Comparison of ENCODE assay signal across 23 cellular contexts in genomic region chr22:24474649-24475048, GRCh38. TPM values are rescaled to one million over a fixed set of nuclear protein-coding genes. Genes with fewer than 3 reads are reported as not detected.
DNase-seq lines count a peak whose midpoint lies in the region; FAIRE-seq and TF ChIP-seq lines count a peak whose summit lies in the region.
"Had no signal": no experiment of that assay in that cellular context is flagged by ENCODE, and none has a peak within 500 bp of the region (broad histone marks: within the 10 kb centered on the region; RNA-seq: fewer than 3 reads in every experiment).

No MANE protein-coding gene starts in this region.

- CTCF ChIA-PET in AG04450 (lab: Charles Lee): no interaction called here

- H3K27ac Mint-ChIP-seq in HFFc6 (peak overlapping the region; percentile 96), astrocyte (ENCODE audit: unreplicated experiment) (peak overlapping the region; percentile 94)
- H3K27ac Mint-ChIP-seq: activated CD8-positive, alpha-beta T cell treated with anti-CD3 and anti-CD28 coated beads, Interleukin-2, amount 10 ng/mL, durations not matched to agents 7 days and 5 days; H9; natural killer cell; T-cell had no signal

- H3K79me2 ChIP-seq in astrocyte (ENCODE audit: insufficient read depth, low read length): no peaks in the 10 kb centered on the region

- no peak for DNase-seq in AG04450 (ENCODE audit: low read depth, low spot score)
- no peak for DNase-seq in HFFc6
- DNase-seq in astrocyte (ENCODE audit: low read depth): peak; percentile 86
- DNase-seq in glomerular visceral epithelial cell (ENCODE audit: extremely low spot score): peak; percentile 12
- no peak for DNase-seq in HUDEP-2 (lab: John Stamatoyannopoulos, UW; ENCODE audit: unreplicated experiment in 76 of 76)
- DNase-seq in dedifferentiated amniotic fluid mesenchymal stem cell (ENCODE audit: extremely low spot score): no peak
- no peak for DNase-seq in caudate nucleus (lab: John Stamatoyannopoulos, UW)
- no peak for DNase-seq in effector CD8-positive, alpha-beta T cell (lab: John Stamatoyannopoulos, UW)
- DNase-seq: activated CD8-positive, alpha-beta T cell treated with anti-CD3 and anti-CD28 coated beads, Interleukin-2, amount 10 ng/mL, durations not matched to agents 7 days and 5 days; activated gamma-delta T cell treated with Interleukin-2 at 50 U/mL for 16 hours; H9; head of caudate nucleus; natural killer cell; NCI-H187; NCI-H748 treated with DMSO at 0.1 percent for 48 hours; posterior cingulate gyrus; substantia nigra; T-cell had no signal

- peaks cover 45% of the 10 kb centered on the region for H3K4me1 Mint-ChIP-seq in HFFc6 (ENCODE audit: low read depth)
- H3K4me1 Mint-ChIP-seq in astrocyte (ENCODE audit: low read depth, unreplicated experiment): peaks cover 21% of the 10 kb centered on the region
- H3K4me1 Mint-ChIP-seq: H9, natural killer cell, T-cell had no signal

- H3K36me3 Mint-ChIP-seq in HFFc6 (ENCODE audit: low read depth): no peaks in the 10 kb centered on the region
- H3K36me3 Mint-ChIP-seq in astrocyte (ENCODE audit: low read depth, unreplicated experiment): no peaks in the 10 kb centered on the region
- H3K36me3 Mint-ChIP-seq: natural killer cell, T-cell had no signal

- no peak overlapping the region for H2AFZ ChIP-seq in astrocyte (ENCODE audit: low read depth, low read length)

- H3K36me3 ChIP-seq in astrocyte (ENCODE audit: insufficient read depth, low read length): no peaks in the 10 kb centered on the region

- H3K27ac ChIP-seq in AG04450 (ENCODE audit: low read depth, low read length) (peak overlapping the region; percentile 87), astrocyte (ENCODE audit: low read depth, low read length) (peak overlapping the region; percentile 93), caudate nucleus (ENCODE audit: low read depth, low read length) (no peak overlapping the region)

- peaks cover 27% of the 10 kb centered on the region for H3K4me1 ChIP-seq in astrocyte (ENCODE audit: insufficient read depth, low read length)

- no peaks in the 10 kb centered on the region for H4K20me1 ChIP-seq in astrocyte (ENCODE audit: insufficient read depth, low read length)

- FAIRE-seq in astrocyte (lab: Jason Lieb, UNC): no peak
- FAIRE-seq: colon, endometrium, G401.6, GM18507 had no signal

- peak overlapping the region; percentile 21 for H3K4me2 ChIP-seq in astrocyte (ENCODE audit: low read length)

- H3K9me3 Mint-ChIP-seq in HFFc6: no peaks in the 10 kb centered on the region
- peaks cover 3% of the 10 kb centered on the region for H3K9me3 Mint-ChIP-seq in astrocyte (ENCODE audit: unreplicated experiment)
- H3K9me3 Mint-ChIP-seq: natural killer cell had no signal

- TF ChIP-seq CTCF in AG04450 (IDR thresholded peaks at IDR 0.05; ENCODE audit: low read depth, low read length) (no peak), HFFc6 (IDR thresholded peaks at IDR 0.05) (no peak), astrocyte (IDR thresholded peaks at IDR 0.05; ENCODE audit: insufficient read depth, low read depth, low read length) (no peak)

- H3K9ac ChIP-seq in astrocyte (ENCODE audit: low read length): no peak overlapping the region

- H3K4me3 ChIP-seq in AG04450 (ENCODE audit: low read depth, low read length) (no peak overlapping the region), astrocyte (ENCODE audit: insufficient read depth, low read depth, low read length) (no peak overlapping the region)

- H3K27me3 Mint-ChIP-seq in HFFc6 (ENCODE audit: insufficient read depth) (no peaks in the 10 kb centered on the region), astrocyte (ENCODE audit: low read depth, unreplicated experiment) (no peaks in the 10 kb centered on the region)
- H3K27me3 Mint-ChIP-seq: T-cell had no signal

- H3K27me3 ChIP-seq in AG04450 (ENCODE audit: control insufficient read depth, insufficient read depth, low read length): no peaks in the 10 kb centered on the region
- no peaks in the 10 kb centered on the region for H3K27me3 ChIP-seq in astrocyte (ENCODE audit: insufficient read depth, low read length)

- POLR2A ChIA-PET in AG04450 (lab: Yijun Ruan, JAX): interaction anchor here (1.3 to 2.0 kb wide), 3 partner anchors 9 to 12 kb away, joined by 3 to 4 read pairs (median 4); no protein-coding TSS in a partner anchor

- H3K4me3 Mint-ChIP-seq in HFFc6 (peak overlapping the region; percentile 42), astrocyte (ENCODE audit: unreplicated experiment) (peak overlapping the region; percentile 45)
- H3K4me3 Mint-ChIP-seq: activated CD8-positive, alpha-beta T cell treated with anti-CD3 and anti-CD28 coated beads, Interleukin-2, amount 10 ng/mL, durations not matched to agents 7 days and 5 days; H9; mesothelial cell of epicardium; natural killer cell; T-cell had no signal

- H3K9me3 ChIP-seq in AG04450 (ENCODE audit: control insufficient read depth, insufficient read depth, low read length): no peaks in the 10 kb centered on the region
- H3K9me3 ChIP-seq in astrocyte (ENCODE audit: insufficient read depth, low read depth, low read length): no peaks in the 10 kb centered on the region

RNA-seq across cellular contexts. Expression of gene UPB1, which starts 20.5 kb away (rescaled TPM):
- polyA plus RNA-seq in AG04450 (2011; rRNA removed): not detected in 2 replicates
- polyA minus RNA-seq in AG04450 (2011; rRNA and poly(A)+ RNA removed): 0.05 TPM in 1 of 2 replicates, not detected in the other
- under 1 TPM in 4 of 6 experiments, not detected in 2; 0.07 to 0.14 (median 0.12) TPM for total RNA-seq in HFFc6 (2021; fragmentation: NEBNext Ultra II Directional; extraction: Animal tissue kit (Norgen Biotek cat#: 25700))
- 0.30 TPM in 1 of 2 replicates, not detected in the other for total RNA-seq in astrocyte
- total RNA-seq: H9 had no signal

RNA-seq across cellular contexts. Expression of gene ADORA2A, which starts 47.2 kb away (rescaled TPM):
- polyA plus RNA-seq in AG04450 (2011; rRNA removed): 0.16 and 0.19 TPM in 2 replicates
- polyA minus RNA-seq in AG04450 (2011; rRNA and poly(A)+ RNA removed): 0.83 and 1.2 TPM in 2 replicates
- total RNA-seq in HFFc6 (2021; fragmentation: NEBNext Ultra II Directional; extraction: Animal tissue kit (Norgen Biotek cat#: 25700)): 1 to 10 TPM; 1.1 to 2.9 (median 1.4) TPM
- total RNA-seq in astrocyte: 2.2 and 3.9 TPM in 2 replicates

Comparison
In these comparisons a context has a peak if more than half of its experiments do, and no peak if none do; other contexts are left out.
1. DNase-seq: peak in astrocyte (single experiment) and glomerular visceral epithelial cell (single experiment); none in AG04450 (single experiment), HFFc6 (single experiment), HUDEP-2 (0 of 76), dedifferentiated amniotic fluid mesenchymal stem cell (single experiment), caudate nucleus (0 of 61) and effector CD8-positive, alpha-beta T cell (single experiment).